10 cellular contexts compared by ENCODE assay signal in genomic region chr20:10524034-10524476, GRCh38.
DNase-seq lines count a peak whose midpoint lies in the region; ATAC-seq and TF ChIP-seq lines count a peak whose summit lies in the region.
"Had no signal": no experiment of that assay in that cellular context is flagged by ENCODE, and none has a peak within 500 bp of the region (broad histone marks: within the 10 kb centered on the region; RNA-seq: fewer than 3 reads in every experiment).

No MANE protein-coding gene starts in this region.

- no peak for TF ChIP-seq CTCF in esophagus muscularis mucosa (IDR thresholded peaks at IDR 0.05)

- intact Hi-C loops in esophagus muscularis mucosa (cut with DNase I): no loop called here
- intact Hi-C loops in aorta (cut with DNase I): no loop called here

- peak; percentile 19 to 61 (median 52) for DNase-seq in NCI-H1417 (lab: John Stamatoyannopoulos, UW)
- no peak for DNase-seq in NCI-H1417 treated with DMSO at 0.1 percent for 48 hours (lab: John Stamatoyannopoulos, UW)
- DNase-seq in esophagus muscularis mucosa (ENCODE audit: extremely low spot score): peak; percentile 93
- DNase-seq in aorta: peak in 1 of 2 donors; percentile 52
- DNase-seq in 8988T: no peak
- no peak for DNase-seq in NCI-H2171 (lab: John Stamatoyannopoulos, UW)
- DNase-seq: activated B cell treated with CpG ODN at 0.5 μM for 24 hours; stimulated activated naive CD8-positive, alpha-beta T cell treated with anti-CD3 and anti-CD28 coated beads, Interleukin-15, amount 100 ng/mL, for 72 hours had no signal

- H3K27ac ChIP-seq in esophagus muscularis mucosa (replicated peaks in 1 of 4) (peak overlapping the region; percentile 44 to 60 (median 54)), muscle layer of colon (ENCODE audit: low read depth, low read length) (peak overlapping the region; percentile 68), aorta (ENCODE audit: low read depth in 1 of 2, low read length in 2 of 2) (no peak overlapping the region)

- H3K9me3 ChIP-seq in esophagus muscularis mucosa (no peaks in the 10 kb centered on the region), muscle layer of colon (ENCODE audit: low read length) (no peaks in the 10 kb centered on the region), aorta (ENCODE audit: control insufficient read depth, low read length) (no peaks in the 10 kb centered on the region)

- peak; percentile 86 for ATAC-seq in aorta (ENCODE audit: low FRiP score)
- no peak for ATAC-seq in HG02588 (IDR thresholded peaks at IDR 0.05; ENCODE audit: unreplicated experiment)
- ATAC-seq: stimulated activated naive CD8-positive, alpha-beta T cell treated with anti-CD3 and anti-CD28 coated beads, Interleukin-15, amount 100 ng/mL, for 72 hours had no signal

- peaks cover 0 to 30% (median 26%) of the 10 kb centered on the region in 4 donors for H3K4me1 ChIP-seq in esophagus muscularis mucosa
- peaks cover 43% of the 10 kb centered on the region for H3K4me1 ChIP-seq in muscle layer of colon (ENCODE audit: insufficient read depth, low read length)
- no peaks in the 10 kb centered on the region for H3K4me1 ChIP-seq in aorta (ENCODE audit: control insufficient read depth in 1 of 2, insufficient read depth in 2 of 2, low read length in 2 of 2)

- H3K4me3 ChIP-seq in esophagus muscularis mucosa: no peak overlapping the region
- no peak overlapping the region for H3K4me3 ChIP-seq in muscle layer of colon (ENCODE audit: low read depth in 1 of 2, low read length in 2 of 2)
- H3K4me3 ChIP-seq in aorta (ENCODE audit: low read length in 2 of 2): no peak overlapping the region

- 42% methylated on average over 10 of the region's 10 CpGs for WGBS in esophagus muscularis mucosa
- WGBS in aorta, 2 donors: 77 to 78% methylated on average over 10 of the region's 10 CpGs

- H3K27me3 ChIP-seq in esophagus muscularis mucosa (no peaks in the 10 kb centered on the region), muscle layer of colon (ENCODE audit: control insufficient read depth in 1 of 2, insufficient read depth in 2 of 2, low read length in 2 of 2) (no peaks in the 10 kb centered on the region), aorta (ENCODE audit: control insufficient read depth in 1 of 2, insufficient read depth in 2 of 2, low read length in 1 of 2) (no peaks in the 10 kb centered on the region)

- no peak for TF ChIP-seq POLR2A in esophagus muscularis mucosa (IDR thresholded peaks at IDR 0.05; ENCODE audit: low read depth)

- no peaks in the 10 kb centered on the region for H3K36me3 ChIP-seq in esophagus muscularis mucosa
- no peaks in the 10 kb centered on the region for H3K36me3 ChIP-seq in muscle layer of colon (ENCODE audit: insufficient read depth, low read length)
- H3K36me3 ChIP-seq in aorta (ENCODE audit: control insufficient read depth in 1 of 2, insufficient read depth in 2 of 2, low read length in 1 of 2): no peaks in the 10 kb centered on the region

- no peak for TF ChIP-seq EP300 in esophagus muscularis mucosa (IDR thresholded peaks at IDR 0.05)

- peak overlapping the region; percentile 29 for H3K9ac ChIP-seq in muscle layer of colon (ENCODE audit: low read length)

Comparison
In these comparisons a context has a peak if more than half of its experiments do, and no peak if none do; other contexts are left out.
1. DNase-seq: peak in NCI-H1417 (3 of 3) and esophagus muscularis mucosa (single experiment); none in NCI-H1417 treated with DMSO at 0.1 percent for 48 hours (single experiment), 8988T (single experiment) and NCI-H2171 (single experiment).
2. H3K27ac ChIP-seq: peak in esophagus muscularis mucosa (4 of 4) and muscle layer of colon (single experiment); none in aorta (0 of 2).